ENCODE assay signal across 1 cellular context in the genomic region with DNA sequence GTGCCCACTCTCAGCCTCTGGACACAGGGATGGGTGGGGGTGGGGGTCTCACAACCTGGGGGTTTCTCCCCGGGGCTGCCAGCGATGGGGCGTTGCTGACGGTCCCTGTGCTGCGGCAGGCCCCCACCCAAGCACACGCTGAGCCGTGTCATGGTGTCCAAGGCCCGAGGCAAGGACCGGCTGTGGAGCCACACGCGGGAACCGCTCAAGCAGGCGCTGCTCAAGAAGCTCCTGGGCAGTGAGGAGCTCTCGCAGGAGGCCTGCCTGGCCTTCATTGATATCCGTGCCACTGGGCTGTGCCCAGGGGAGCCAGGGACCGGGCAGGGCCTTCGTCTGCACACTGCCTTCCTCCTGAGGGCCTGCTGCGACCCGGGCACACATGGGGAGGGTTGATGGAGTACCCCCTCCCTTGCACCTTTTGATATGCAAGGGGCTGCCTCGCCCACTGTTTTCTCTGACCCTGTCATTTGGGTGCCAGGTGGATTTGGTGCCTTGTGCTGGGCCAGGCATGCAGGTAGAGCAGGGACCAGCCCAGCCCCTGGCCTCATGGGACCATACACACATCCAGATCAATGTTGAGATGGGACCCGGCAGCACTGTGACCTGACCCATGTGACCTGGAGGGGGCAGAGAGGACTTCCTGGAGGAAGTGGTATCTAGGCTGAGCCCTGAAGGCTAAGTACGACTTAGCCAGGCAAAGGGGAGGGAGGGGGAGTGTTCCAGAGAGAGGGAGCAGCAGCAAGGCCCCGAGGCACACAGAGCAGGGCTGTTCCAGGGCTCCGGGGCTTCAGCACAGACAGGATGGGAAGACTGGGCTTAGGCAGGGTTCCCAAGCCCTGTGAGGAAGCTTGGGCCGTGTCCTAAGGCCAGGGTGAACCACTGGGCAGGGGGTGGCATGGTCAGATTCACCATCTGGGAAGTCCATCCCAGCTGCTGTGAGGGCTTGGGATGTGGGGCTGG.
TF ChIP-seq lines count a peak whose summit lies in the region.

No MANE protein-coding gene starts in this region.

TF ChIP-seq in HepG2, 621 proteins besides CTCF, POLR2A, EP300 and RAD21:
- TF ChIP-seq, protein P1, sequence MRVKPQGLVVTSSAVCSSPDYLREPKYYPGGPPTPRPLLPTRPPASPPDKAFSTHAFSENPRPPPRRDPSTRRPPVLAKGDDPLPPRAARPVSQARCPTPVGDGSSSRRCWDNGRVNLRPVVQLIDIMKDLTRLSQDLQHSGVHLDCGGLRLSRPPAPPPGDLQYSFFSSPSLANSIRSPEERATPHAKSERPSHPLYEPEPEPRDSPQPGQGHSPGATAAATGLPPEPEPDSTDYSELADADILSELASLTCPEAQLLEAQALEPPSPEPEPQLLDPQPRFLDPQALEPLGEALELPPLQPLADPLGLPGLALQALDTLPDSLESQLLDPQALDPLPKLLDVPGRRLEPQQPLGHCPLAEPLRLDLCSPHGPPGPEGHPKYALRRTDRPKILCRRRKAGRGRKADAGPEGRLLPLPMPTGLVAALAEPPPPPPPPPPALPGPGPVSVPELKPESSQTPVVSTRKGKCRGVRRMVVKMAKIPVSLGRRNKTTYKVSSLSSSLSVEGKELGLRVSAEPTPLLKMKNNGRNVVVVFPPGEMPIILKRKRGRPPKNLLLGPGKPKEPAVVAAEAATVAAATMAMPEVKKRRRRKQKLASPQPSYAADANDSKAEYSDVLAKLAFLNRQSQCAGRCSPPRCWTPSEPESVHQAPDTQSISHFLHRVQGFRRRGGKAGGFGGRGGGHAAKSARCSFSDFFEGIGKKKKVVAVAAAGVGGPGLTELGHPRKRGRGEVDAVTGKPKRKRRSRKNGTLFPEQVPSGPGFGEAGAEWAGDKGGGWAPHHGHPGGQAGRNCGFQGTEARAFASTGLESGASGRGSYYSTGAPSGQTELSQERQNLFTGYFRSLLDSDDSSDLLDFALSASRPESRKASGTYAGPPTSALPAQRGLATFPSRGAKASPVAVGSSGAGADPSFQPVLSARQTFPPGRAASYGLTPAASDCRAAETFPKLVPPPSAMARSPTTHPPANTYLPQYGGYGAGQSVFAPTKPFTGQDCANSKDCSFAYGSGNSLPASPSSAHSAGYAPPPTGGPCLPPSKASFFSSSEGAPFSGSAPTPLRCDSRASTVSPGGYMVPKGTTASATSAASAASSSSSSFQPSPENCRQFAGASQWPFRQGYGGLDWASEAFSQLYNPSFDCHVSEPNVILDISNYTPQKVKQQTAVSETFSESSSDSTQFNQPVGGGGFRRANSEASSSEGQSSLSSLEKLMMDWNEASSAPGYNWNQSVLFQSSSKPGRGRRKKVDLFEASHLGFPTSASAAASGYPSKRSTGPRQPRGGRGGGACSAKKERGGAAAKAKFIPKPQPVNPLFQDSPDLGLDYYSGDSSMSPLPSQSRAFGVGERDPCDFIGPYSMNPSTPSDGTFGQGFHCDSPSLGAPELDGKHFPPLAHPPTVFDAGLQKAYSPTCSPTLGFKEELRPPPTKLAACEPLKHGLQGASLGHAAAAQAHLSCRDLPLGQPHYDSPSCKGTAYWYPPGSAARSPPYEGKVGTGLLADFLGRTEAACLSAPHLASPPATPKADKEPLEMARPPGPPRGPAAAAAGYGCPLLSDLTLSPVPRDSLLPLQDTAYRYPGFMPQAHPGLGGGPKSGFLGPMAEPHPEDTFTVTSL (CRISPR knock-in tag; IDR thresholded peaks at IDR 0.05; ENCODE audit: borderline replicate concordance) = no peak
- TF ChIP-seq HNRNPH1 (optimal IDR thresholded peaks at IDR 0.05; ENCODE audit: low read depth, low read length) = no peak
- no peak for TF ChIP-seq ELF4 (CRISPR knock-in tag; IDR thresholded peaks at IDR 0.05; ENCODE audit: borderline replicate concordance)
- no peak for TF ChIP-seq TARDBP (CRISPR knock-in tag; IDR thresholded peaks at IDR 0.05)
